ENCODE assay signal across 17 cellular contexts in genomic region chr5:23411200-23411599, GRCh38.
"Had no signal": no experiment of that assay in that cellular context is flagged by ENCODE, and none has a peak within 500 bp of the region (broad histone marks: within the 10 kb centered on the region; RNA-seq: fewer than 3 reads in every experiment).

No MANE protein-coding gene starts in this region.

- ATAC-seq: activated T-cell treated with anti-CD3 and anti-CD28 coated beads, Interleukin-2, amount 50 U/mL, for 72 hours; esophagus mucosa; left cardiac atrium; lower lobe of right lung; naive thymus-derived CD4-positive, alpha-beta T cell; right cardiac atrium; stimulated activated effector memory CD8-positive, alpha-beta T cell treated with anti-CD3 and anti-CD28 coated beads, Interleukin-12 subunit alpha, Interleukin-12 subunit beta, amount 100 ng/mL, for 72 hours had no signal

- H3K9me3 ChIP-seq: lower lobe of right lung had no signal

- H3K27ac ChIP-seq: lower lobe of right lung, transverse colon, VCaP had no signal

- H3K4me3 ChIP-seq: lower lobe of right lung, transverse colon had no signal

- DNase-seq: activated CD4-positive, alpha-beta memory T cell treated with anti-CD3 and anti-CD28 coated beads, Interleukin-2, amount 10 ng/mL, durations not matched to agents 7 days and 5 days; activated gamma-delta T cell treated with Interleukin-2 at 50 U/mL for 16 hours; activated naive CD8-positive, alpha-beta T cell treated with anti-CD3 and anti-CD28 coated beads, Interleukin-2, amount 10 ng/mL, durations not matched to agents 7 days and 5 days; activated T-cell treated with anti-CD3 and anti-CD28 coated beads, Interleukin-2, amount 50 U/mL, for 72 hours; anterior cingulate cortex; cerebellar nuclear complex; immature natural killer cell; left cardiac atrium; lower lobe of right lung; naive thymus-derived CD4-positive, alpha-beta T cell; nucleus accumbens; right cardiac atrium; T1000; transverse colon had no signal

- H3K36me3 ChIP-seq: lower lobe of right lung, transverse colon had no signal

- H3K4me1 ChIP-seq: lower lobe of right lung, transverse colon had no signal

- H3K27me3 ChIP-seq: transverse colon had no signal
